In genomic region chr11:117629146-117629545, GRCh38 we compare ENCODE assay signal across 22 cellular contexts.
"Had no signal": no experiment of that assay in that cellular context is flagged by ENCODE, and none has a peak within 500 bp of the region (broad histone marks: within the 10 kb centered on the region; RNA-seq: fewer than 3 reads in every experiment).

No MANE protein-coding gene starts in this region.

- H3K9me3 Mint-ChIP-seq: mesothelial cell of epicardium; natural killer cell; nephron progenitor cell; neural progenitor cell; stimulated activated memory B cell treated with anti-CD40 and anti-IgM and Interleukin-4, amounts not matched to agents 10 μg/mL and 1 μg/mL and 100 μg/mL, for 72 hours; stimulated activated naive CD8-positive, alpha-beta T cell treated with anti-CD3 and anti-CD28 coated beads, Interleukin-15, amount 100 ng/mL, for 72 hours; type B pancreatic cell had no signal

- ATAC-seq: heart right ventricle; natural killer cell; pancreas; psoas muscle; right lobe of liver; stimulated activated memory B cell treated with anti-CD40 and anti-IgM and Interleukin-4, amounts not matched to agents 10 μg/mL and 1 μg/mL and 100 μg/mL, for 72 hours; stimulated activated naive CD8-positive, alpha-beta T cell treated with anti-CD3 and anti-CD28 coated beads, Interleukin-15, amount 100 ng/mL, for 72 hours had no signal

- DNase-seq: heart right ventricle; islet precursor cell; left ventricle myocardium inferior; mesendoderm; naive B cell; natural killer cell; nephron progenitor cell; psoas muscle; right lobe of liver; stimulated activated CD4-positive, alpha-beta T cell treated with anti-CD3 and anti-CD28 coated beads, Interleukin-4, amount 100 ng/mL, for 24 hours; stimulated activated naive CD4-positive, alpha-beta T cell treated with Interleukin-2 at 50 U/mL for 16 hours; stimulated activated naive CD8-positive, alpha-beta T cell treated with anti-CD3 and anti-CD28 coated beads, Interleukin-15, amount 100 ng/mL, for 72 hours; substantia nigra had no signal

- H3K4me1 ChIP-seq: neural progenitor cell, pancreas, psoas muscle, right lobe of liver, tibial nerve, vagina had no signal

- H3K27me3 Mint-ChIP-seq: stimulated activated naive CD8-positive, alpha-beta T cell treated with anti-CD3 and anti-CD28 coated beads, Interleukin-15, amount 100 ng/mL, for 72 hours had no signal

- H3K4me1 Mint-ChIP-seq: mesothelial cell of epicardium; naive B cell; natural killer cell; stimulated activated memory B cell treated with anti-CD40 and anti-IgM and Interleukin-4, amounts not matched to agents 10 μg/mL and 1 μg/mL and 100 μg/mL, for 72 hours; stimulated activated naive CD8-positive, alpha-beta T cell treated with anti-CD3 and anti-CD28 coated beads, Interleukin-15, amount 100 ng/mL, for 72 hours had no signal

- H3K27me3 ChIP-seq: heart right ventricle, hepatocyte, neural progenitor cell, pancreas, right lobe of liver, tibial nerve, vagina had no signal

- H3K4me3 Mint-ChIP-seq: mesothelial cell of epicardium; natural killer cell; nephron progenitor cell; neural progenitor cell; stimulated activated memory B cell treated with anti-CD40 and anti-IgM and Interleukin-4, amounts not matched to agents 10 μg/mL and 1 μg/mL and 100 μg/mL, for 72 hours; stimulated activated naive CD8-positive, alpha-beta T cell treated with anti-CD3 and anti-CD28 coated beads, Interleukin-15, amount 100 ng/mL, for 72 hours; type B pancreatic cell had no signal

- H3K36me3 Mint-ChIP-seq: mesothelial cell of epicardium; naive B cell; natural killer cell; neural progenitor cell; stimulated activated memory B cell treated with anti-CD40 and anti-IgM and Interleukin-4, amounts not matched to agents 10 μg/mL and 1 μg/mL and 100 μg/mL, for 72 hours; type B pancreatic cell had no signal

- H3K27ac Mint-ChIP-seq: mesothelial cell of epicardium; natural killer cell; nephron progenitor cell; neural progenitor cell; stimulated activated memory B cell treated with anti-CD40 and anti-IgM and Interleukin-4, amounts not matched to agents 10 μg/mL and 1 μg/mL and 100 μg/mL, for 72 hours; stimulated activated naive CD8-positive, alpha-beta T cell treated with anti-CD3 and anti-CD28 coated beads, Interleukin-15, amount 100 ng/mL, for 72 hours; type B pancreatic cell had no signal

- H3K27ac ChIP-seq: heart right ventricle, hepatocyte, left ventricle myocardium inferior, neural progenitor cell, pancreas, psoas muscle, right lobe of liver, skin epidermis, tibial nerve, vagina had no signal
